23 cellular contexts compared by ENCODE assay signal in the genomic region with DNA sequence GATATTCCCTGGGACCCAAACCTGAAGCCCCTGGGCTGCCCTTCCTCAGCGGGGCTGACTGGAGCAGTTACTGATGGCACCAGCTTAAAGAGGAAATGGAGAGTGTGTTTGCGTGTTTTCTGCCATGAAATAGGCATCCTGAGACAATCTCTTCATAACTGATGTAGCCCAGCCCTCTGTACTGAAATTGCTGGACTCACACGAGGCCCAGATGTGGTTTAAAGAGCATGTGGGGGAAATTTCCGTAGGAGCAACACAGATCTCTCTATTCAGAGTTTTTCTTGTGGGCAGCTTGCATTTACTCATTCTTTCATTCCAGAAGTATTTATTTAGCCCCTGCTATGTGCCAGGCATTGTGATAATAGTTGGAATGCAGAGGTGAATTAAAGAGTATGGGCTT.
"Had no signal": no experiment of that assay in that cellular context is flagged by ENCODE, and none has a peak within 500 bp of the region (broad histone marks: within the 10 kb centered on the region; RNA-seq: fewer than 3 reads in every experiment).

No MANE protein-coding gene starts in this region.

- DNase-seq: activated CD4-positive, alpha-beta T cell treated with anti-CD3 and anti-CD28 coated beads for 1 hour; activated CD4-positive, alpha-beta T cell treated with anti-CD3 and anti-CD28 coated beads, Interleukin-2, amount 10 ng/mL, durations not matched to agents 24 days and 14 days; activated CD4-positive, alpha-beta T cell treated with anti-CD3 and anti-CD28 coated beads, Interleukin-2, amount 50 U/mL, for 48 hours; activated CD8-positive, alpha-beta memory T cell treated with anti-CD3 and anti-CD28 coated beads, Interleukin-2, amount 10 ng/mL, durations not matched to agents 7 days and 5 days; activated effector memory CD4-positive, alpha-beta T cell treated with Interleukin-2 at 50 U/mL for 16 hours; activated naive CD4-positive, alpha-beta T cell; activated naive CD8-positive, alpha-beta T cell treated with anti-CD3 and anti-CD28 coated beads, Interleukin-2, amount 50 U/mL, for 24 hours; activated T-cell treated with anti-CD3 and anti-CD28 coated beads, Interleukin-2, amount 50 U/mL, for 24 hours; Kasumi-1; KBM-7; NCI-H1048; NCI-H146; NCI-H187 treated with DMSO at 0.1 percent for 48 hours; NCI-H2081 treated with DMSO at 0.1 percent for 48 hours; NCI-H446; NCI-H524; PC-3; SHP77 treated with DMSO at 0.1 percent for 48 hours; T-helper 17 cell; T-helper 9 cell had no signal

- H3K36me3 Mint-ChIP-seq: activated CD8-positive, alpha-beta memory T cell treated with anti-CD3 and anti-CD28 coated beads, Interleukin-2, amount 10 ng/mL, durations not matched to agents 7 days and 5 days; activated naive CD4-positive, alpha-beta T cell treated with anti-CD3 and anti-CD28 coated beads, Interleukin-2, amount 50 U/mL, for 72 hours had no signal

- H3K4me1 Mint-ChIP-seq: activated CD4-positive, alpha-beta T cell treated with anti-CD3 and anti-CD28 coated beads, Interleukin-2, amount 10 ng/mL, durations not matched to agents 24 days and 14 days; activated CD8-positive, alpha-beta memory T cell treated with anti-CD3 and anti-CD28 coated beads, Interleukin-2, amount 10 ng/mL, durations not matched to agents 7 days and 5 days; activated naive CD8-positive, alpha-beta T cell treated with anti-CD3 and anti-CD28 coated beads, Interleukin-2, amount 50 U/mL, for 24 hours; T-helper 17 cell had no signal

- ATAC-seq: activated CD8-positive, alpha-beta memory T cell treated with anti-CD3 and anti-CD28 coated beads, Interleukin-2, amount 10 ng/mL, durations not matched to agents 7 days and 5 days; activated naive CD4-positive, alpha-beta T cell treated with anti-CD3 and anti-CD28 coated beads, Interleukin-2, amount 50 U/mL, for 72 hours; activated naive CD8-positive, alpha-beta T cell treated with anti-CD3 and anti-CD28 coated beads, Interleukin-2, amount 50 U/mL, for 24 hours; PC-3; T-helper 17 cell; WTC11 had no signal

- H3K27me3 Mint-ChIP-seq: activated CD4-positive, alpha-beta T cell treated with anti-CD3 and anti-CD28 coated beads, Interleukin-2, amount 10 ng/mL, durations not matched to agents 24 days and 14 days; activated CD8-positive, alpha-beta memory T cell treated with anti-CD3 and anti-CD28 coated beads, Interleukin-2, amount 10 ng/mL, durations not matched to agents 7 days and 5 days; T-helper 17 cell had no signal

- H3K4me3 Mint-ChIP-seq: activated CD4-positive, alpha-beta T cell treated with anti-CD3 and anti-CD28 coated beads, Interleukin-2, amount 10 ng/mL, durations not matched to agents 24 days and 14 days; activated CD8-positive, alpha-beta memory T cell treated with anti-CD3 and anti-CD28 coated beads, Interleukin-2, amount 10 ng/mL, durations not matched to agents 7 days and 5 days; activated naive CD8-positive, alpha-beta T cell treated with anti-CD3 and anti-CD28 coated beads, Interleukin-2, amount 50 U/mL, for 24 hours; activated T-cell treated with anti-CD3 and anti-CD28 coated beads, Interleukin-2, amount 50 U/mL, for 24 hours; activated T-helper 1 cell treated with anti-CD3 and anti-CD28 coated beads, Interleukin-12 subunit alpha, Interleukin-12 subunit beta, Interleukin-2, Interleukin-4 antibody, amounts not matched to agents 30 ng/mL and 10 ng/mL and 1 ng/mL, durations not matched to agents 14 hours and 24 hours and 36 hours; T-helper 17 cell; WTC11 had no signal

- H3K27ac Mint-ChIP-seq: activated CD4-positive, alpha-beta T cell treated with anti-CD3 and anti-CD28 coated beads, Interleukin-2, amount 10 ng/mL, durations not matched to agents 24 days and 14 days; activated CD8-positive, alpha-beta memory T cell treated with anti-CD3 and anti-CD28 coated beads, Interleukin-2, amount 10 ng/mL, durations not matched to agents 7 days and 5 days; activated naive CD4-positive, alpha-beta T cell treated with anti-CD3 and anti-CD28 coated beads, Interleukin-2, amount 50 U/mL, for 72 hours; activated naive CD8-positive, alpha-beta T cell treated with anti-CD3 and anti-CD28 coated beads, Interleukin-2, amount 50 U/mL, for 24 hours; activated T-cell treated with anti-CD3 and anti-CD28 coated beads, Interleukin-2, amount 50 U/mL, for 24 hours; activated T-helper 1 cell treated with anti-CD3 and anti-CD28 coated beads, Interleukin-12 subunit alpha, Interleukin-12 subunit beta, Interleukin-2, Interleukin-4 antibody, amounts not matched to agents 30 ng/mL and 10 ng/mL and 1 ng/mL, durations not matched to agents 14 hours and 24 hours and 36 hours; T-helper 17 cell; WTC11 had no signal

- H3K9me3 Mint-ChIP-seq: activated CD4-positive, alpha-beta T cell treated with anti-CD3 and anti-CD28 coated beads, Interleukin-2, amount 10 ng/mL, durations not matched to agents 24 days and 14 days; activated T-helper 1 cell treated with anti-CD3 and anti-CD28 coated beads, Interleukin-12 subunit alpha, Interleukin-12 subunit beta, Interleukin-2, Interleukin-4 antibody, amounts not matched to agents 30 ng/mL and 10 ng/mL and 1 ng/mL, durations not matched to agents 14 hours and 24 hours and 36 hours had no signal
